In genomic region chr16:29805232-29806095, GRCh38 we compare ENCODE assay signal across 1 cellular context.
TF ChIP-seq lines count a peak whose summit lies in the region.

No MANE protein-coding gene starts in this region.

TF ChIP-seq in HepG2, 621 proteins besides CTCF, POLR2A, EP300 and RAD21 (continued from another document and continues in another):
- TF ChIP-seq ZNF329 (CRISPR knock-in tag; IDR thresholded peaks at IDR 0.05; ENCODE audit: low read depth) (peak; percentile 92), ARID5B (CRISPR knock-in tag; IDR thresholded peaks at IDR 0.05) (peak; percentile 85), ZNF382 (CRISPR knock-in tag; IDR thresholded peaks at IDR 0.05; ENCODE audit: borderline replicate concordance) (no peak), KMT2A (CRISPR knock-in tag; IDR thresholded peaks at IDR 0.05) (peak; percentile 94), FOXA3 (CRISPR knock-in tag; IDR thresholded peaks at IDR 0.05) (peak; percentile 94), ZBTB4 (CRISPR knock-in tag; IDR thresholded peaks at IDR 0.05; ENCODE audit: borderline replicate concordance) (peak; percentile 90; the same call in 1 of the 2 replicates), MAFK (conservative IDR thresholded peaks at IDR 0.05 in 1 of 2, IDR thresholded peaks at IDR 0.05 in 1 of 2; ENCODE audit: low read length in 2 of 2) (no peak; a peak in 1 of 4 replicates), SPEN (CRISPR knock-in tag; IDR thresholded peaks at IDR 0.05; ENCODE audit: low read depth) (peak; percentile 96), NPAS2 (CRISPR knock-in tag; IDR thresholded peaks at IDR 0.05; ENCODE audit: borderline replicate concordance) (no peak), POLR2AphosphoS2 (IDR thresholded peaks at IDR 0.05; ENCODE audit: low read depth, low read length) (peak; percentile 65; the same call in 1 of the 2 replicates), RFX3 (CRISPR knock-in tag; IDR thresholded peaks at IDR 0.05) (no peak; the same call in 1 of the 2 replicates), MIXL1 (CRISPR knock-in tag; IDR thresholded peaks at IDR 0.05) (peak; percentile 74), ZSCAN25 (CRISPR knock-in tag; IDR thresholded peaks at IDR 0.05) (peak; percentile 87), FOSL2 (CRISPR knock-in tag; IDR thresholded peaks at IDR 0.05) (peak; percentile 84), NR2F2 (IDR thresholded peaks at IDR 0.05; ENCODE audit: borderline replicate concordance, low read depth) (peak; percentile 58; the same call in 1 of the 2 replicates), ZSCAN5A (CRISPR knock-in tag; IDR thresholded peaks at IDR 0.05; ENCODE audit: borderline replicate concordance) (peak; percentile 38), ZNF607 (CRISPR knock-in tag; IDR thresholded peaks at IDR 0.05; ENCODE audit: borderline replicate concordance) (peak; percentile 97; the same call in 1 of the 2 replicates), ZNF138 (CRISPR knock-in tag; IDR thresholded peaks at IDR 0.05; ENCODE audit: low read depth) (peak; percentile 77; the same call in 1 of the 2 replicates), IKZF1 (IDR thresholded peaks at IDR 0.05) (no peak), GATAD1 (CRISPR knock-in tag; IDR thresholded peaks at IDR 0.05) (peak; percentile 96), GZF1 (CRISPR knock-in tag; IDR thresholded peaks at IDR 0.05) (peak; percentile 27; the same call in 1 of the 2 replicates), ZFP91 (CRISPR knock-in tag; IDR thresholded peaks at IDR 0.05; ENCODE audit: borderline replicate concordance) (peak; percentile 97), U2AF2 (IDR thresholded peaks at IDR 0.05; ENCODE audit: low read depth, low read length) (0 out of 2 replicates have a peak, but pooled peaks have one; percentile 84), SALL2 (CRISPR knock-in tag; IDR thresholded peaks at IDR 0.05) (peak; percentile 94), GABPA (IDR thresholded peaks at IDR 0.05; ENCODE audit: low read depth, low read length) (no peak), GABPA (CRISPR knock-in tag; IDR thresholded peaks at IDR 0.05; ENCODE audit: low read depth) (peak; percentile 76), ZNF574 (CRISPR knock-in tag; IDR thresholded peaks at IDR 0.05) (peak; percentile 96), ZNF879 (CRISPR knock-in tag; IDR thresholded peaks at IDR 0.05) (no peak; the same call in 1 of the 2 replicates), NFRKB (IDR thresholded peaks at IDR 0.05) (no peak; the same call in none of the 2 replicates), ZNF710 (CRISPR knock-in tag; IDR thresholded peaks at IDR 0.05; ENCODE audit: borderline replicate concordance) (peak; percentile 62; the same call in 1 of the 2 replicates), TFE3 (CRISPR knock-in tag; IDR thresholded peaks at IDR 0.05) (peak; percentile 91), ZMYM2 (CRISPR knock-in tag; IDR thresholded peaks at IDR 0.05) (peak; percentile 61; the same call in 1 of the 2 replicates), ZNF350 (CRISPR knock-in tag; IDR thresholded peaks at IDR 0.05; ENCODE audit: borderline replicate concordance, low read depth) (peak; percentile 99), ZSCAN9 (CRISPR knock-in tag; IDR thresholded peaks at IDR 0.05; ENCODE audit: borderline replicate concordance) (peak; percentile 97), ZBTB25 (CRISPR knock-in tag; IDR thresholded peaks at IDR 0.05) (peak; percentile 99), KDM6A (CRISPR knock-in tag; IDR thresholded peaks at IDR 0.05; ENCODE audit: low read depth) (peak; percentile 42; the same call in 1 of the 2 replicates), RFXANK (CRISPR knock-in tag; IDR thresholded peaks at IDR 0.05) (0 out of 2 replicates have a peak, but pooled peaks have one; percentile 78), ZBTB20 (CRISPR knock-in tag; IDR thresholded peaks at IDR 0.05; ENCODE audit: borderline replicate concordance, low read depth) (no peak; the same call in none of the 2 replicates), ZNF496 (CRISPR knock-in tag; IDR thresholded peaks at IDR 0.05; ENCODE audit: insufficient replicate concordance) (no peak), ZNF7 (CRISPR knock-in tag; IDR thresholded peaks at IDR 0.05) (0 out of 2 replicates have a peak, but pooled peaks have one; percentile 35), ZNF296 (CRISPR knock-in tag; conservative IDR thresholded peaks at IDR 0.05) (peak; percentile 10; the same call in 1 of the 2 replicates), JUNB (CRISPR knock-in tag; IDR thresholded peaks at IDR 0.05; ENCODE audit: borderline replicate concordance) (no peak), CERS6 (CRISPR knock-in tag; IDR thresholded peaks at IDR 0.05) (no peak)
